Comparison of ENCODE assay signal across 25 cellular contexts in the genomic region with DNA sequence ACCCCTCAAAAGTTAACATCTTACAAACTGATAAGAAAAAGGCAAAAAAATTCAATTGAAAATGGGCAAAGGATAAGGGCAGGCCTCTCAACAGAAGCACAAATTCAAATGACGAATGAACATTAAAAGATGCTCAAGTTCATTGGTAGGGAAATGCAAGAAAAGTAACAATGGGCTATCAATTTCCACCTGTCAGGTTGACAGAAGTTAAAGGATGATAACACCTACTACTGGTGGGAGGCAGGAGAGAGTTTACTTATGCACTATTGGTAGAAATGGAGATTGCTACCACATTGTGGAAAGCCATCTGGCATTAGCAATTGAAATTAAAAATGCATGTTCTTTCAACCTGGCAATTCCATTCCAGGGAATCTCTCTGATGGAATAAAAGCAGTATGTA. TPM values are rescaled to one million over a fixed set of nuclear protein-coding genes. Genes with fewer than 3 reads are reported as not detected.
"Had no signal": no experiment of that assay in that cellular context is flagged by ENCODE, and none has a peak within 500 bp of the region (broad histone marks: within the 10 kb centered on the region; RNA-seq: fewer than 3 reads in every experiment).

No MANE protein-coding gene starts in this region.

- ATAC-seq: naive thymus-derived CD4-positive, alpha-beta T cell; natural killer cell treated with Interleukin-12 subunit alpha and Interleukin-12 subunit beta and Interleukin-15 and Interleukin-18, amount 100 ng/mL, for 72 hours; right lobe of liver; stimulated activated memory B cell treated with anti-CD40 and anti-IgM and Interleukin-4, amounts not matched to agents 10 μg/mL and 1 μg/mL and 100 μg/mL, for 72 hours; stimulated activated naive CD8-positive, alpha-beta T cell treated with anti-CD3 and anti-CD28 coated beads, Interleukin-15, amount 100 ng/mL, for 72 hours had no signal

- H3K36me3 ChIP-seq: left ventricle myocardium inferior, ovary, right atrium auricular region, right lobe of liver, tibial nerve, upper lobe of left lung had no signal

- H3K4me2 ChIP-seq: smooth muscle cell had no signal

- H3K27me3 ChIP-seq: ovary, right atrium auricular region, right lobe of liver, tibial nerve, upper lobe of left lung had no signal

- H3K9me3 ChIP-seq: left ventricle myocardium inferior, ovary, right atrium auricular region, right lobe of liver, tibial nerve, upper lobe of left lung had no signal

- H3K4me3 ChIP-seq: left ventricle myocardium inferior, lung, ovary, right atrium auricular region, right lobe of liver, smooth muscle cell, tibial nerve, upper lobe of left lung had no signal

- DNase-seq: hypothalamus; immature natural killer cell; kidney; left ventricle myocardium inferior; mesendoderm; naive thymus-derived CD4-positive, alpha-beta T cell; ovary; right lobe of liver; stimulated activated CD4-positive, alpha-beta T cell treated with anti-CD3 and anti-CD28 coated beads, Interleukin-1b, Interleukin-23, amount 100 ng/mL, for 48 hours; stimulated activated CD4-positive, alpha-beta T cell treated with anti-CD3 and anti-CD28 coated beads, Interleukin-2, amount 100 ng/mL, for 48 hours; stimulated activated CD4-positive, alpha-beta T cell treated with anti-CD3 and anti-CD28 coated beads, Interleukin-4, amount 100 ng/mL, for 4 hours; stimulated activated CD8-positive, alpha-beta memory T cell treated with anti-CD3 and anti-CD28 coated beads, Interleukin-4, amount 100 ng/mL, for 48 hours; stimulated activated naive CD4-positive, alpha-beta T cell treated with Interleukin-2 at 50 U/mL for 16 hours; stimulated activated naive CD8-positive, alpha-beta T cell treated with anti-CD3 and anti-CD28 coated beads, Interleukin-15, amount 100 ng/mL, for 72 hours; substantia nigra; upper lobe of left lung had no signal

- H3K4me1 ChIP-seq: right atrium auricular region, right lobe of liver had no signal

- FAIRE-seq: islet of Langerhans, kidney, urothelium cell line had no signal

- H3K27ac ChIP-seq: left ventricle myocardium inferior, ovary, right atrium auricular region, right lobe of liver, tibial nerve, upper lobe of left lung had no signal

RNA-seq across cellular contexts. Expression of a gene that starts 35.6 kb away (rescaled TPM):
- total RNA-seq: naive thymus-derived CD4-positive, alpha-beta T cell; natural killer cell treated with Interleukin-12 subunit alpha and Interleukin-12 subunit beta and Interleukin-15 and Interleukin-18, amount 100 ng/mL, for 72 hours; progenitor cell of endocrine pancreas; smooth muscle cell had no signal
- polyA plus RNA-seq: immature natural killer cell; naive thymus-derived CD4-positive, alpha-beta T cell; smooth muscle cell had no signal
